Comparison of ENCODE assay signal across 9 cellular contexts in the genomic region with DNA sequence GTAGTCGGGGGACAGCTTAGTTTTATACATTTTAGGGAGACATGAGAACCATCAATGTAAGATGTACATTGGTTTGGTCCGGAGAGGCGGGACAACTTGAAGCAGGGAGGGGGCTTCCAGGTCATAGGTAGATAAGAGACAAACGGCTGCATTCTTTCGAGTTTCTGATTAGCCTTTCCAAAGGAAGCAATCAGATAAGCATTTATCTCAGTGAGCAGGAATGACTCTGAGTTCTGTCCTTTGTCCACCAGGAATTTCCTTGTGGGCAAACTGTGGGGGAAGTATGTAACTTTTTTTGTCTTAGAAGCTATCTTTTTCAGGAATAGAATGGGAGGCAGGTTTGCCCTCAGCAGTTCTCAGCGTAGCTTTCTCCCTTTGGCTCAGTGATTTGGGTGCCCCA. TPM values are rescaled to one million over a fixed set of nuclear protein-coding genes. Genes with fewer than 3 reads are reported as not detected.
DNase-seq lines count a peak whose midpoint lies in the region; ATAC-seq and TF ChIP-seq lines count a peak whose summit lies in the region.
"Had no signal": no experiment of that assay in that cellular context is flagged by ENCODE, and none has a peak within 500 bp of the region (broad histone marks: within the 10 kb centered on the region; RNA-seq: fewer than 3 reads in every experiment).

No MANE protein-coding gene starts in this region.

- H3K4me1 Mint-ChIP-seq in naive thymus-derived CD4-positive, alpha-beta T cell, result peaks cover 48 to 66% (median 61%) of the 10 kb centered on the region in 7 donors

- H3K9ac ChIP-seq in HUES6 (ENCODE audit: low read length), result peak overlapping the region; percentile 92

- ATAC-seq in naive thymus-derived CD4-positive, alpha-beta T cell, result no peak

- H3K4me3 ChIP-seq in BE2C (ENCODE audit: low read depth, low read length), result peak overlapping the region; percentile 93
- peak overlapping the region; percentile 80 for H3K4me3 ChIP-seq in HUES6 (ENCODE audit: low read depth, low read length)
- peak overlapping the region; percentile 75 for H3K4me3 ChIP-seq in brain microvascular endothelial cell (ENCODE audit: low read depth, low read length)
- H3K4me3 ChIP-seq in naive thymus-derived CD4-positive, alpha-beta T cell (ENCODE audit: low read length), result no peak overlapping the region

- H3K4me1 ChIP-seq in BE2C, result peaks cover 15% of the 10 kb centered on the region
- H3K4me1 ChIP-seq in HUES6 (ENCODE audit: control insufficient read depth, insufficient read depth, low read length), result peaks cover 15% of the 10 kb centered on the region; the same call in 1 of the 2 replicates
- peaks cover 10 to 42% of the 10 kb centered on the region in 2 donors for H3K4me1 ChIP-seq in naive thymus-derived CD4-positive, alpha-beta T cell (ENCODE audit: control insufficient read depth in 2 of 2, insufficient read depth in 2 of 2, low read length in 2 of 2)

- peak overlapping the region; percentile 94; the same call in 1 of the 2 replicates for H3K27ac ChIP-seq in HUES6 (ENCODE audit: low read depth, low read length)
- H3K27ac ChIP-seq in brain microvascular endothelial cell, result no peak overlapping the region
- H3K27ac ChIP-seq in naive thymus-derived CD4-positive, alpha-beta T cell (ENCODE audit: low read depth, low read length), result peak overlapping the region; percentile 95

- H3K9me3 ChIP-seq in BE2C (no peaks in the 10 kb centered on the region), HUES6 (ENCODE audit: control insufficient read depth, insufficient read depth, low read depth, low read length) (no peaks in the 10 kb centered on the region)
- H3K9me3 ChIP-seq in naive thymus-derived CD4-positive, alpha-beta T cell (ENCODE audit: control insufficient read depth in 2 of 3, low read length in 3 of 3), result no peaks in the 10 kb centered on the region

- TF ChIP-seq CTCF in BE2C (IDR thresholded peaks at IDR 0.05; ENCODE audit: low read depth, low read length) (no peak), brain microvascular endothelial cell (IDR thresholded peaks at IDR 0.05; ENCODE audit: low read depth, low read length, missing control alignments) (no peak)

- peak overlapping the region; percentile 51 to 94 (median 87) for H3K27ac Mint-ChIP-seq in naive thymus-derived CD4-positive, alpha-beta T cell

- POLR2A ChIA-PET in naive thymus-derived CD4-positive, alpha-beta T cell (lab: Charles Lee), result interaction anchor here (0.6 to 1.2 kb wide), 3 partner anchors 16 to 1041 kb away, joined by 3 read pairs; partner anchors contain the start of gene PCMTD2

- in situ Hi-C loops in brain microvascular endothelial cell (cut with HindIII; ENCODE audit: low pct_ligation_motif_present, low sequenced_read_pairs), result no loop called here

- H3K27me3 ChIP-seq in BE2C (no peaks in the 10 kb centered on the region), HUES6 (ENCODE audit: control insufficient read depth, insufficient read depth, low read length) (no peaks in the 10 kb centered on the region), brain microvascular endothelial cell (replicated peaks) (no peaks in the 10 kb centered on the region)
- H3K27me3 ChIP-seq in naive thymus-derived CD4-positive, alpha-beta T cell (ENCODE audit: control insufficient read depth in 2 of 2, insufficient read depth in 2 of 2, low read length in 2 of 2), result no peaks in the 10 kb centered on the region

- no peak for DNase-seq in BE2C
- DNase-seq in brain microvascular endothelial cell, result no peak
- DNase-seq in naive thymus-derived CD4-positive, alpha-beta T cell, result no peak
- DNase-seq in SW 1271 (lab: John Stamatoyannopoulos, UW), result no peak
- DNase-seq in OCI-M2 (lab: John Stamatoyannopoulos, UW; ENCODE audit: unreplicated experiment), result no peak
- DNase-seq in HuH-7.5 (ENCODE audit: low spot score), result no peak
- DNase-seq in activated effector memory CD4-positive, alpha-beta T cell treated with anti-CD3 and anti-CD28 coated beads, Interleukin-2, amount 50 U/mL, for 16 hours, result no peak
- DNase-seq: NCI-H1694 treated with DMSO at 0.1 percent for 48 hours had no signal

- CTCF ChIA-PET in naive thymus-derived CD4-positive, alpha-beta T cell (lab: Charles Lee), result interaction anchor here (3.2 kb wide), 1 partner anchor 9 kb away, joined by 20 read pairs; no protein-coding TSS in a partner anchor

- H3K36me3 ChIP-seq in BE2C (peaks cover 55% of the 10 kb centered on the region), HUES6 (ENCODE audit: control insufficient read depth, insufficient read depth, low read length) (peaks cover 55% of the 10 kb centered on the region), brain microvascular endothelial cell (replicated peaks) (peaks cover 39% of the 10 kb centered on the region)
- peaks cover 0 to 45% (median 10%) of the 10 kb centered on the region in 3 experiments for H3K36me3 ChIP-seq in naive thymus-derived CD4-positive, alpha-beta T cell (ENCODE audit: control insufficient read depth in 2 of 3, insufficient read depth in 3 of 3, low read length in 3 of 3)

- peaks cover 7 to 33% (median 15%) of the 10 kb centered on the region in 5 donors for H3K36me3 Mint-ChIP-seq in naive thymus-derived CD4-positive, alpha-beta T cell

- no peaks in the 10 kb centered on the region for H3K9me3 Mint-ChIP-seq in naive thymus-derived CD4-positive, alpha-beta T cell

- peak overlapping the region; percentile 88 to 97 (median 92) for H3K4me3 Mint-ChIP-seq in naive thymus-derived CD4-positive, alpha-beta T cell

- no peaks in the 10 kb centered on the region for H3K27me3 Mint-ChIP-seq in naive thymus-derived CD4-positive, alpha-beta T cell

- intact Hi-C loops in naive thymus-derived CD4-positive, alpha-beta T cell (cut with micrococcal nuclease), result loop anchor here in 1 of 2 donors (10.0 kb wide), 1 partner anchor 830 kb away; the partner anchor contains the start of gene RPS21

RNA-seq across cellular contexts. Expression of gene YTHDF1, which starts 1.4 kb away (rescaled TPM):
- 90.9 TPM for polyA plus RNA-seq in BE2C (2012; ENCODE audit: insufficient read depth, insufficient read length, low read depth)
- 10 to 100 TPM; 35.9 to 52.1 (median 42.0) TPM for total RNA-seq in naive thymus-derived CD4-positive, alpha-beta T cell
- polyA plus RNA-seq in naive thymus-derived CD4-positive, alpha-beta T cell, result 10 to 100 TPM; 27.5 to 46.9 TPM

RNA-seq across cellular contexts. Expression of gene BIRC7, which starts 21.2 kb away (rescaled TPM):
- polyA plus RNA-seq in BE2C (2012; ENCODE audit: insufficient read depth, insufficient read length, low read depth), result 0.56 TPM
- total RNA-seq in naive thymus-derived CD4-positive, alpha-beta T cell, result not detected
- not detected for polyA plus RNA-seq in naive thymus-derived CD4-positive, alpha-beta T cell

RNA-seq across cellular contexts. Expression of gene NKAIN4, which starts 39.7 kb away (rescaled TPM):
- 0.49 TPM for polyA plus RNA-seq in BE2C (2012; ENCODE audit: insufficient read depth, insufficient read length, low read depth)
- not detected for total RNA-seq in naive thymus-derived CD4-positive, alpha-beta T cell
- not detected for polyA plus RNA-seq in naive thymus-derived CD4-positive, alpha-beta T cell

RNA-seq across cellular contexts. Expression of gene ARFGAP1, which starts 58.1 kb away (rescaled TPM):
- 329 TPM for polyA plus RNA-seq in BE2C (2012; ENCODE audit: insufficient read depth, insufficient read length, low read depth)
- 100 to 1,000 TPM in 4 of 5 experiments, 10 to 100 TPM in 1; 90.6 to 119 (median 107) TPM for total RNA-seq in naive thymus-derived CD4-positive, alpha-beta T cell
- 10 to 100 TPM; 15.9 to 24.4 TPM for polyA plus RNA-seq in naive thymus-derived CD4-positive, alpha-beta T cell
